ENCODE assay signal across 7 cellular contexts in the genomic region with DNA sequence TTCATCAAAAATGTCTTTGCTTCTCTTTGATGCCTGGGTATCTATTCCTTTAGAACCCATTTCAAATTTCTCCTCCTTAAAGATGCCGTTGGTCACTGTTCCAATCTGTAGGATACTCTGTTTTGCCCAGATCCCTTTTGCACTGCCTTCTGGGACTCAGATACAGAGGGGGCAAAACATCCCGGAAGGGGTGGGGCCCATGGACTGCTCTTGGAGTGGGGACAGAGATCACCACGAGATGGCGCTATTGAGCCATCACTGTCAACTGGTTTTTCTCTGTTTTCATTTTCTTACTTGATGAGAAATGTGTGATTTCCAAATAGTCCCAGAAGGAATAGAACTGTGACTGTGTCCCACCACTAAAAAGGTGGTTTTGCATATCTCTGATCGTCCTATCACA.
A peak's percentile ranks its signal among the peaks of the same experiment; 100 is the strongest.
DNase-seq lines count a peak whose midpoint lies in the region; ATAC-seq and TF ChIP-seq lines count a peak whose summit lies in the region.
"Not testable (repeated sequence)": the region's sequence is repeated elsewhere in the genome, so short reads cannot be mapped to it uniquely, and the experiment has no call there.

No MANE protein-coding gene starts in this region.

- not testable (repeated sequence) for H3K4me1 ChIP-seq in HCT116 (ENCODE audit: control insufficient read depth in 1 of 2, insufficient read depth in 2 of 2, low read length in 2 of 2); endodermal cell (ENCODE audit: control insufficient read depth, insufficient read depth, low read length); left lung; smooth muscle cell (ENCODE audit: low read depth)

- H3K27ac ChIP-seq in HCT116 (ENCODE audit: low read depth, low read length); endodermal cell (ENCODE audit: low read depth, low read length); left lung; smooth muscle cell (ENCODE audit: low read depth): not testable (repeated sequence)

- not testable (repeated sequence) for H3K27ac Mint-ChIP-seq in activated T-helper 17 cell treated with anti-CD3 and anti-CD28 coated beads, Interleukin-2, amount 50 U/mL, for 72 hours; endodermal cell

- not testable (repeated sequence) for H3K9me3 Mint-ChIP-seq in activated T-helper 17 cell treated with anti-CD3 and anti-CD28 coated beads, Interleukin-2, amount 50 U/mL, for 72 hours; endodermal cell

- not testable (repeated sequence) for H2AFZ ChIP-seq in HCT116 (ENCODE audit: low read depth, low read length, poor library complexity, severe bottlenecking); smooth muscle cell (ENCODE audit: low read depth)

- not testable (repeated sequence) for H3K4me2 ChIP-seq in HCT116 (ENCODE audit: low read length); smooth muscle cell

- TF ChIP-seq CTCF in GM12865 (IDR thresholded peaks at IDR 0.05; ENCODE audit: insufficient read depth, low read depth, low read length, missing control alignments): peak; percentile 0
- not testable (repeated sequence) for TF ChIP-seq CTCF in HCT116 (IDR thresholded peaks at IDR 0.05 in 2 of 3, conservative IDR thresholded peaks at IDR 0.05 in 1 of 3; ENCODE audit: borderline replicate concordance in 1 of 3, insufficient read depth in 1 of 3, low read depth in 2 of 3, low read length in 2 of 3); left lung (IDR thresholded peaks at IDR 0.05)
- TF ChIP-seq CTCF in endodermal cell (conservative IDR thresholded peaks at IDR 0.05): peak; percentile 28
- peak; percentile 1 for TF ChIP-seq CTCF in smooth muscle cell (IDR thresholded peaks at IDR 0.05; ENCODE audit: borderline replicate concordance, insufficient read depth, poor library complexity, severe bottlenecking)

- not testable (repeated sequence) for H3K9me3 ChIP-seq in HCT116 (ENCODE audit: control insufficient read depth in 1 of 2, insufficient read depth in 1 of 2, low read depth in 1 of 2, low read length in 2 of 2); endodermal cell (ENCODE audit: control insufficient read depth, low read length); left lung; smooth muscle cell (replicated peaks; ENCODE audit: low read depth)

- not testable (repeated sequence) for H3K4me3 Mint-ChIP-seq in activated T-helper 17 cell treated with anti-CD3 and anti-CD28 coated beads, Interleukin-2, amount 50 U/mL, for 72 hours; endodermal cell

- H3K79me2 ChIP-seq in HCT116 (ENCODE audit: insufficient read depth, low read length); smooth muscle cell (ENCODE audit: low read depth): not testable (repeated sequence)

- H3K36me3 ChIP-seq in HCT116 (ENCODE audit: control insufficient read depth in 1 of 2, insufficient read depth in 2 of 2, low read length in 2 of 2); endodermal cell (ENCODE audit: control insufficient read depth, insufficient read depth, low read length); left lung; smooth muscle cell (ENCODE audit: low read depth): not testable (repeated sequence)

- H3K4me3 ChIP-seq in GM12865 (ENCODE audit: low read depth, low read length); HCT116 (replicated peaks in 1 of 2; ENCODE audit: low read depth in 1 of 2, low read length in 2 of 2); endodermal cell (ENCODE audit: low read length); left lung; smooth muscle cell: not testable (repeated sequence)

- peak; percentile 100 for ATAC-seq in HCT116
- ATAC-seq in activated T-helper 17 cell treated with anti-CD3 and anti-CD28 coated beads, Interleukin-2, amount 50 U/mL, for 72 hours (replicated peaks): peak; percentile 53
- peak; percentile 58 for ATAC-seq in left lung

- intact Hi-C loops in HCT116 (cut with micrococcal nuclease); left lung (cut with DNase I): not testable (repeated sequence)

- CTCF ChIA-PET in HCT116 (lab: Charles Lee): not testable (repeated sequence)

- H3K36me3 Mint-ChIP-seq in activated T-helper 17 cell treated with anti-CD3 and anti-CD28 coated beads, Interleukin-2, amount 50 U/mL, for 72 hours (ENCODE audit: low read depth); endodermal cell (ENCODE audit: low read depth): not testable (repeated sequence)

- not testable (repeated sequence) for H4K20me1 ChIP-seq in HCT116 (ENCODE audit: insufficient read depth); smooth muscle cell (ENCODE audit: low read depth)

- H3K4me1 Mint-ChIP-seq in activated T-helper 17 cell treated with anti-CD3 and anti-CD28 coated beads, Interleukin-2, amount 50 U/mL, for 72 hours; endodermal cell: not testable (repeated sequence)

- not testable (repeated sequence) for TF ChIP-seq POLR2A in HCT116 (IDR thresholded peaks at IDR 0.05; ENCODE audit: borderline replicate concordance, extremely low read depth, insufficient read depth, insufficient read length)

- not testable (repeated sequence) for DNase-seq in GM12865 (ENCODE audit: low read depth); HCT116 (ENCODE audit: low read depth, low spot score); endodermal cell; left lung; smooth muscle cell (lab: John Stamatoyannopoulos, UW; ENCODE audit: unreplicated experiment)
- peak; percentile 21 for DNase-seq in NOMO-1 treated with DMSO at 0.1 percent for 48 hours (lab: John Stamatoyannopoulos, UW; ENCODE audit: unreplicated experiment)

- not testable (repeated sequence) for H3K27me3 ChIP-seq in HCT116 (ENCODE audit: insufficient read depth, low read length); endodermal cell (ENCODE audit: control insufficient read depth, insufficient read depth, low read length, poor library complexity, severe bottlenecking); left lung; smooth muscle cell (ENCODE audit: low read depth)

- H3K27me3 Mint-ChIP-seq in activated T-helper 17 cell treated with anti-CD3 and anti-CD28 coated beads, Interleukin-2, amount 50 U/mL, for 72 hours; endodermal cell (ENCODE audit: insufficient read depth): not testable (repeated sequence)

- not testable (repeated sequence) for H3K9ac ChIP-seq in HCT116 (ENCODE audit: low read length); endodermal cell (ENCODE audit: extremely low read depth, low read length, poor library complexity, severe bottlenecking); smooth muscle cell (ENCODE audit: low read depth)

- RAD21 ChIA-PET in HCT116 (lab: Charles Lee; ENCODE audit: low non-redundant PET in 1 of 2, low total read pairs in 2 of 2, uncharacterized antibody in 2 of 2, unreplicated experiment in 2 of 2): not testable (repeated sequence)

- not testable (repeated sequence) for BruUV-seq in HCT116 (replicated peaks; lab: Mats Ljungman, UMichigan)

- WGBS in endodermal cell (ENCODE audit: insufficient coverage in 1 of 2, insufficient read length in 1 of 2), 2 experiments: 80% methylated on average over 1 of the region's 5 CpGs; no CpG with 5 or more reads in 1 of the 2 experiments
- WGBS in smooth muscle cell (ENCODE audit: low lambda C conversion rate): 2% methylated on average over 3 of the region's 5 CpGs

- not testable (repeated sequence) for H3K9me2 ChIP-seq in HCT116 (ENCODE audit: insufficient read depth)

- H3F3A ChIP-seq in smooth muscle cell (ENCODE audit: low read depth): not testable (repeated sequence)

- not testable (repeated sequence) for TF ChIP-seq RAD21 in HCT116 (IDR thresholded peaks at IDR 0.05; ENCODE audit: low read depth)

- POLR2A ChIA-PET in HCT116 (lab: Charles Lee): not testable (repeated sequence)
